18 cellular contexts compared by ENCODE assay signal in genomic region chr3:137468446-137468845, GRCh38.
"Had no signal": no experiment of that assay in that cellular context is flagged by ENCODE, and none has a peak within 500 bp of the region (broad histone marks: within the 10 kb centered on the region; RNA-seq: fewer than 3 reads in every experiment).

No MANE protein-coding gene starts in this region.

- H3K9me3 ChIP-seq: gastrocnemius medialis, left ventricle myocardium inferior, lower lobe of right lung, neutrophil, stomach, thoracic aorta, transverse colon had no signal

- ATAC-seq: esophagus mucosa, gastrocnemius medialis, lower lobe of right lung, sciatic nerve had no signal

- H3K36me3 ChIP-seq: gastrocnemius medialis, left ventricle myocardium inferior, lower lobe of right lung, neutrophil, stomach, thoracic aorta, transverse colon had no signal

- H3K4me3 ChIP-seq: gastrocnemius medialis, left ventricle myocardium inferior, lower lobe of right lung, skin epidermis, stomach, thoracic aorta, transverse colon had no signal

- H3K4me1 ChIP-seq: left ventricle myocardium inferior, lower lobe of right lung, stomach, transverse colon had no signal

- H3K27ac ChIP-seq: gastrocnemius medialis, left ventricle myocardium inferior, lower lobe of right lung, neutrophil, skin epidermis, stomach, thoracic aorta, transverse colon had no signal

- DNase-seq: cortex of kidney; effector memory CD4-positive, alpha-beta T cell; gastrocnemius medialis; glutamatergic neuron; immature natural killer cell; left ventricle myocardium inferior; lower lobe of right lung; midbrain; naive B cell; stimulated activated naive CD4-positive, alpha-beta T cell; stomach; substantia nigra; transverse colon had no signal

- H3K27me3 ChIP-seq: gastrocnemius medialis, neutrophil, stomach, transverse colon had no signal
